Comparison of ENCODE assay signal across 18 cellular contexts in the genomic region with DNA sequence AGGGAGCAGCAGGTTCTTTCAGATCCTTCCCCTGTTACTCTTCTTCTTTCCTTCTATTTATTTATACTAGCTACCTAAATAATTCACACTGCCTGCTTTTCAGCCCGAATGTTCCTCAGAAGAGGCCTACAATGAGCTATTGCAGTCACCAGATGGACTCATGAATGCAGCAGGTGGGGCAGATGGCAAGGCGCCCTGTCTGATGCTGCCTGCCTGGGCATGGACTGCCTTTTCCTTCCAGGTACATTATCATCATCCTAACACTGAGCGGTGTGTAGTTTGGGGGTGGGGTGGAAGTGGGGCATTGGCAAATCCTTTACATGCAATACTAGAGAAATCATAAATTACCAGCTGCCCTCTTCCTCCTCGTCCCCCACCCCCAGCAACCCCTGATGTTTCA. TPM values are rescaled to one million over a fixed set of nuclear protein-coding genes. Genes with fewer than 3 reads are reported as not detected.
DNase-seq lines count a peak whose midpoint lies in the region; ATAC-seq and TF ChIP-seq lines count a peak whose summit lies in the region.
"Had no signal": no experiment of that assay in that cellular context is flagged by ENCODE, and none has a peak within 500 bp of the region (broad histone marks: within the 10 kb centered on the region; RNA-seq: fewer than 3 reads in every experiment).

No MANE protein-coding gene starts in this region.

- no peak for TF ChIP-seq CTCF in transverse colon (IDR thresholded peaks at IDR 0.05)

- no peak overlapping the region for H3K4me3 ChIP-seq in transverse colon
- H3K4me3 ChIP-seq: ascending aorta, left lung, PC-9, psoas muscle had no signal

- intact Hi-C loops in posterior cingulate gyrus (cut with DNase I) = no loop called here
- intact Hi-C loops in transverse colon (cut with DNase I; ENCODE audit: low total_unique reads) = no loop called here

- no peak overlapping the region for H3K27ac ChIP-seq in transverse colon
- H3K27ac ChIP-seq: 22Rv1, ascending aorta, C4-2B, left lung, PC-9, psoas muscle, VCaP had no signal

- H3K27me3 ChIP-seq in transverse colon = no peaks in the 10 kb centered on the region
- H3K27me3 ChIP-seq: ascending aorta, left lung had no signal

- DNase-seq in DMS53 (lab: John Stamatoyannopoulos, UW) (peak; percentile 8), DMS53 treated with DMSO at 0.1 percent for 48 hours (lab: John Stamatoyannopoulos, UW; ENCODE audit: unreplicated experiment) (no peak), NCI-H2081 treated with DMSO at 0.1 percent for 48 hours (lab: John Stamatoyannopoulos, UW) (peak; percentile 86), NCI-H82 treated with DMSO at 0.1 percent for 48 hours (lab: John Stamatoyannopoulos, UW; ENCODE audit: unreplicated experiment) (peak; percentile 85), posterior cingulate gyrus (peak in 8 of 10 donors; percentile 33 to 92 (median 58)), AML-193 (lab: John Stamatoyannopoulos, UW) (no peak), transverse colon (no peak)
- DNase-seq: activated gamma-delta T cell, hypothalamus, left lung, NCI-H1048, PC-9, psoas muscle had no signal

- no peak for ATAC-seq in GM19351 (IDR thresholded peaks at IDR 0.05; ENCODE audit: unreplicated experiment)
- ATAC-seq: left lung, psoas muscle had no signal

- no peaks in the 10 kb centered on the region for H3K9me3 ChIP-seq in transverse colon
- H3K9me3 ChIP-seq: ascending aorta, left lung, psoas muscle had no signal

- H3K4me1 ChIP-seq in transverse colon = no peaks in the 10 kb centered on the region
- H3K4me1 ChIP-seq: ascending aorta, left lung, psoas muscle had no signal

- no peak for TF ChIP-seq EP300 in transverse colon (IDR thresholded peaks at IDR 0.05; ENCODE audit: low read depth)

- H3K36me3 ChIP-seq in transverse colon = no peaks in the 10 kb centered on the region
- H3K36me3 ChIP-seq: ascending aorta, left lung had no signal

- WGBS in transverse colon (ENCODE audit: low coverage in 1 of 2), 2 donors = 65 to 76% methylated on average over 3 to 4 of the region's 4 CpGs

- in situ Hi-C loops in transverse colon (cut with MboI; ENCODE audit: low pct_ligation_motif_present in 1 of 4, low pct_unique_long_range_greater_than_20kb in 1 of 4, low sequenced_read_pairs in 3 of 4) = no loop called here

- no peak for TF ChIP-seq POLR2A in transverse colon (IDR thresholded peaks at IDR 0.05)

RNA-seq across cellular contexts. Expression of a gene that starts 17.5 kb away (rescaled TPM):
- total RNA-seq in transverse colon = 1 to 10 TPM in 1 of 4 donors, under 1 TPM in 3; 0.20 to 1.5 (median 0.50) TPM
- total RNA-seq: ascending aorta, PC-9 had no signal

Comparison
In these comparisons a context has a peak if more than half of its experiments do, and no peak if none do; other contexts are left out.
1. DNase-seq: peak in DMS53 (single experiment), NCI-H2081 treated with DMSO at 0.1 percent for 48 hours (single experiment), NCI-H82 treated with DMSO at 0.1 percent for 48 hours (single experiment) and posterior cingulate gyrus (8 of 10); none in DMS53 treated with DMSO at 0.1 percent for 48 hours (single experiment), AML-193 (0 of 2) and transverse colon (single experiment).